20 cellular contexts compared by ENCODE assay signal in genomic region chr1:16020325-16020724, GRCh38. TPM values are rescaled to one million over a fixed set of nuclear protein-coding genes. Genes with fewer than 3 reads are reported as not detected.
A peak's percentile ranks its signal among the peaks of the same experiment; 100 is the strongest.
DNase-seq lines count a peak whose midpoint lies in the region; ATAC-seq and TF ChIP-seq lines count a peak whose summit lies in the region.
"Had no signal": no experiment of that assay in that cellular context is flagged by ENCODE, and none has a peak within 500 bp of the region (broad histone marks: within the 10 kb centered on the region; RNA-seq: fewer than 3 reads in every experiment).

No MANE protein-coding gene starts in this region.

- ATAC-seq in left ventricle myocardium superior, result peak; percentile 2
- ATAC-seq in aorta (ENCODE audit: low FRiP score), result no peak
- ATAC-seq: naive thymus-derived CD8-positive, alpha-beta T cell had no signal

- no peak for DNase-seq in ascending aorta (ENCODE audit: low spot score in 2 of 2)
- peak; percentile 65 for DNase-seq in left ventricle myocardium superior
- no peak for DNase-seq in prostate gland (ENCODE audit: low spot score)
- no peak for DNase-seq in aorta
- no peak for DNase-seq in DMS114 treated with DMSO at 0.1 percent for 48 hours (lab: John Stamatoyannopoulos, UW; ENCODE audit: unreplicated experiment)
- no peak for DNase-seq in A673 (ENCODE audit: low spot score)
- no peak for DNase-seq in activated naive CD4-positive, alpha-beta T cell treated with anti-CD3 and anti-CD28 coated beads, Interleukin-2, amount 10 ng/mL, durations not matched to agents 7 days and 5 days
- DNase-seq: activated CD4-positive, alpha-beta T cell treated with anti-CD3 and anti-CD28 coated beads, Interleukin-2, amount 50 U/mL, for 48 hours; activated naive CD4-positive, alpha-beta T cell; COR-L47; naive thymus-derived CD8-positive, alpha-beta T cell; NCI-H1436; NCI-H2171; NCI-H748 treated with DMSO at 0.1 percent for 48 hours; WERI-Rb-1 had no signal

- peaks cover 0 to 4% of the 10 kb centered on the region in 2 donors for H3K36me3 ChIP-seq in ascending aorta
- no peaks in the 10 kb centered on the region for H3K36me3 ChIP-seq in prostate gland
- no peaks in the 10 kb centered on the region for H3K36me3 ChIP-seq in aorta (ENCODE audit: control insufficient read depth in 1 of 2, insufficient read depth in 2 of 2, low read length in 1 of 2)
- H3K36me3 ChIP-seq in A673 (ENCODE audit: insufficient read depth, low read length, poor library complexity, severe bottlenecking), result no peaks in the 10 kb centered on the region
- H3K36me3 ChIP-seq: thyroid gland, WERI-Rb-1 had no signal

- H3K27ac ChIP-seq in ascending aorta (peak overlapping the region; percentile 95 to 98), prostate gland (peak overlapping the region; percentile 78 to 84), aorta (ENCODE audit: low read depth in 1 of 2, low read length in 2 of 2) (peak overlapping the region; percentile 68 to 82), A673 (ENCODE audit: low read depth, low read length, poor library complexity, severe bottlenecking) (no peak overlapping the region)
- H3K27ac ChIP-seq: WERI-Rb-1 had no signal

- TF ChIP-seq POLR2A in prostate gland (IDR thresholded peaks at IDR 0.05), result no peak

- POLR2A ChIA-PET in A673 (lab: Charles Lee; ENCODE audit: low non-redundant PET), result no interaction called here

- no peaks in the 10 kb centered on the region for H3K36me3 Mint-ChIP-seq in activated naive CD4-positive, alpha-beta T cell treated with anti-CD3 and anti-CD28 coated beads, Interleukin-2, amount 10 ng/mL, durations not matched to agents 7 days and 5 days
- H3K36me3 Mint-ChIP-seq: naive thymus-derived CD8-positive, alpha-beta T cell had no signal

- H3K4me1 Mint-ChIP-seq in activated naive CD4-positive, alpha-beta T cell treated with anti-CD3 and anti-CD28 coated beads, Interleukin-2, amount 10 ng/mL, durations not matched to agents 7 days and 5 days, result no peaks in the 10 kb centered on the region

- no TSS peak for BruUV-seq in A673 (replicated peaks; lab: Mats Ljungman, UMichigan)

- H3K4me1 ChIP-seq in ascending aorta, result peaks cover 8 to 33% of the 10 kb centered on the region in 2 donors
- H3K4me1 ChIP-seq in prostate gland (replicated peaks), result no peaks in the 10 kb centered on the region
- H3K4me1 ChIP-seq in aorta (ENCODE audit: control insufficient read depth in 1 of 2, insufficient read depth in 2 of 2, low read length in 2 of 2), result peaks cover 0 to 2% of the 10 kb centered on the region in 2 donors
- H3K4me1 ChIP-seq in A673 (ENCODE audit: insufficient read depth, low read length, poor library complexity, severe bottlenecking), result no peaks in the 10 kb centered on the region

- TF ChIP-seq CTCF in ascending aorta (IDR thresholded peaks at IDR 0.05), result no peak
- no peak for TF ChIP-seq CTCF in prostate gland (IDR thresholded peaks at IDR 0.05)
- no peak for TF ChIP-seq CTCF in A673 (conservative IDR thresholded peaks at IDR 0.05; ENCODE audit: low read depth, low read length)

- H3K4me3 ChIP-seq in ascending aorta (no peak overlapping the region), prostate gland (no peak overlapping the region), aorta (ENCODE audit: low read length in 2 of 2) (no peak overlapping the region), A673 (ENCODE audit: low read depth, low read length, poor library complexity, severe bottlenecking) (no peak overlapping the region)
- H3K4me3 ChIP-seq: thyroid gland had no signal

- intact Hi-C loops in ascending aorta (cut with DNase I) (no loop called here), left ventricle myocardium superior (cut with micrococcal nuclease) (no loop called here), prostate gland (cut with DNase I) (no loop called here), aorta (cut with DNase I) (no loop called here), A673 (cut with micrococcal nuclease; ENCODE audit: unreplicated experiment) (no loop called here)

- WGBS in prostate gland, result 84% methylated on average over 6 of the region's 6 CpGs
- 60 to 61% methylated on average over 6 of the region's 6 CpGs for WGBS in aorta, 2 donors

- H3K27me3 Mint-ChIP-seq in activated naive CD4-positive, alpha-beta T cell treated with anti-CD3 and anti-CD28 coated beads, Interleukin-2, amount 10 ng/mL, durations not matched to agents 7 days and 5 days, result peaks cover 40% of the 10 kb centered on the region

- H3K9me3 Mint-ChIP-seq in activated naive CD4-positive, alpha-beta T cell treated with anti-CD3 and anti-CD28 coated beads, Interleukin-2, amount 10 ng/mL, durations not matched to agents 7 days and 5 days, result no peaks in the 10 kb centered on the region
- H3K9me3 Mint-ChIP-seq: naive thymus-derived CD8-positive, alpha-beta T cell; T-helper 1 cell treated with Interleukin-12 subunit alpha and Interleukin-12 subunit beta and Interleukin-4 antibody, amounts not matched to agents 30 μg/mL and 1 μg/mL, for 36 hours had no signal

- no peak overlapping the region for H3K4me3 Mint-ChIP-seq in activated naive CD4-positive, alpha-beta T cell treated with anti-CD3 and anti-CD28 coated beads, Interleukin-2, amount 10 ng/mL, durations not matched to agents 7 days and 5 days
- H3K4me3 Mint-ChIP-seq: naive thymus-derived CD8-positive, alpha-beta T cell; T-helper 1 cell treated with Interleukin-12 subunit alpha and Interleukin-12 subunit beta and Interleukin-4 antibody, amounts not matched to agents 30 μg/mL and 1 μg/mL, for 36 hours had no signal

- H3K9me3 ChIP-seq in ascending aorta (no peaks in the 10 kb centered on the region), prostate gland (no peaks in the 10 kb centered on the region), aorta (ENCODE audit: control insufficient read depth, low read length) (no peaks in the 10 kb centered on the region), A673 (ENCODE audit: low read depth, low read length, poor library complexity, severe bottlenecking) (no peaks in the 10 kb centered on the region)
- H3K9me3 ChIP-seq: thyroid gland had no signal

- CTCF ChIA-PET in A673 (lab: Charles Lee), result no interaction called here
- CTCF ChIA-PET in activated naive CD4-positive, alpha-beta T cell treated with anti-CD3 and anti-CD28 coated beads, Interleukin-2, amount 10 ng/mL, durations not matched to agents 7 days and 5 days (lab: Charles Lee), result no interaction called here

- no peak overlapping the region for H3K27ac Mint-ChIP-seq in activated naive CD4-positive, alpha-beta T cell treated with anti-CD3 and anti-CD28 coated beads, Interleukin-2, amount 10 ng/mL, durations not matched to agents 7 days and 5 days
- H3K27ac Mint-ChIP-seq: T-helper 1 cell treated with Interleukin-12 subunit alpha and Interleukin-12 subunit beta and Interleukin-4 antibody, amounts not matched to agents 30 μg/mL and 1 μg/mL, for 36 hours had no signal

- H3K27me3 ChIP-seq in ascending aorta (no peaks in the 10 kb centered on the region), prostate gland (replicated peaks; ENCODE audit: insufficient read depth) (no peaks in the 10 kb centered on the region), aorta (ENCODE audit: control insufficient read depth in 1 of 2, insufficient read depth in 2 of 2, low read length in 1 of 2) (no peaks in the 10 kb centered on the region), A673 (replicated peaks; ENCODE audit: insufficient read depth, low read depth, low read length, poor library complexity) (no peaks in the 10 kb centered on the region)
- H3K27me3 ChIP-seq: thyroid gland had no signal

RNA-seq across cellular contexts. Expression of gene CLCNKA, which starts 1.5 kb away (rescaled TPM):
- total RNA-seq in ascending aorta, result not detected
- 0.15 TPM for total RNA-seq in left ventricle myocardium superior
- 1 to 10 TPM in 1 of 2 donors, under 1 TPM in 1; 0.41 to 2.1 TPM for total RNA-seq in prostate gland
- 1 to 10 TPM; 1.0 to 1.3 TPM for total RNA-seq in aorta
- 1 to 10 TPM in 1 of 2 donors, not detected in 1; 4.5 TPM for polyA plus RNA-seq in aorta
- total RNA-seq in A673 (2021), result 0.26 TPM in 1 of 2 replicates, not detected in the other
- total RNA-seq: Daoy; naive thymus-derived CD8-positive, alpha-beta T cell; OCI-LY7; pulmonary artery endothelial cell had no signal
- polyA plus RNA-seq: naive thymus-derived CD8-positive, alpha-beta T cell had no signal

RNA-seq across cellular contexts. Expression of gene HSPB7, which starts 2.5 kb away (rescaled TPM):
- total RNA-seq in ascending aorta (191 TPM), left ventricle myocardium superior (3,996 TPM), prostate gland (10 to 100 TPM; 11.4 to 20.4 TPM), aorta (100 to 1,000 TPM; 313 to 802 TPM), A673 (2021) (not detected in 2 replicates)
- polyA plus RNA-seq in aorta, result 100 to 1,000 TPM; 128 to 338 TPM
- total RNA-seq: naive thymus-derived CD8-positive, alpha-beta T cell; OCI-LY7; pulmonary artery endothelial cell had no signal
- polyA plus RNA-seq: naive thymus-derived CD8-positive, alpha-beta T cell had no signal

RNA-seq across cellular contexts. Expression of gene SRARP, which starts 16.3 kb away (rescaled TPM):
- total RNA-seq in ascending aorta (not detected), left ventricle myocardium superior (0.84 TPM), prostate gland (1 to 10 TPM in 1 of 2 donors, not detected in 1; 2.7 TPM), aorta (not detected), A673 (2021) (not detected in 2 replicates)
- not detected for polyA plus RNA-seq in aorta
- total RNA-seq: Daoy; naive thymus-derived CD8-positive, alpha-beta T cell; OCI-LY7; pulmonary artery endothelial cell had no signal
- polyA plus RNA-seq: naive thymus-derived CD8-positive, alpha-beta T cell had no signal

RNA-seq across cellular contexts. Expression of gene CLCNKB, which starts 23.3 kb away (rescaled TPM):
- total RNA-seq in ascending aorta (not detected), left ventricle myocardium superior (2.1 TPM), prostate gland (1 to 10 TPM; 1.0 to 1.9 TPM), aorta (under 1 TPM in 1 of 2 donors, not detected in 1; 0.39 TPM), A673 (2021) (0.13 TPM in 1 of 2 replicates, not detected in the other)
- polyA plus RNA-seq in aorta, result under 1 TPM; 0.23 to 0.38 TPM
- total RNA-seq: naive thymus-derived CD8-positive, alpha-beta T cell; OCI-LY7 had no signal
- polyA plus RNA-seq: naive thymus-derived CD8-positive, alpha-beta T cell had no signal

RNA-seq across cellular contexts. Expression of gene ZBTB17, which starts 44.4 kb away (rescaled TPM):
- 155 TPM for total RNA-seq in ascending aorta
- 27.3 TPM for total RNA-seq in left ventricle myocardium superior
- total RNA-seq in prostate gland, result 10 to 100 TPM; 28.2 to 50.8 TPM
- 10 to 100 TPM; 42.3 to 55.5 TPM for total RNA-seq in aorta
- polyA plus RNA-seq in aorta, result 100 to 1,000 TPM in 1 of 2 donors, 10 to 100 TPM in 1; 15.0 to 134 TPM
- total RNA-seq in A673 (2021), result 50.1 and 50.3 TPM in 2 replicates

Comparison
In these comparisons a context has a peak if more than half of its experiments do, and no peak if none do; other contexts are left out.
1. RNA of gene HSPB7, which starts 2.5 kb away (total RNA-seq): 3,996 TPM in left ventricle myocardium superior (single experiment), 313 to 802 TPM in aorta, 191 TPM in ascending aorta (single experiment) and 11.4 to 20.4 TPM in prostate gland; not detected in A673; every median in the first group is over 10 times any median in the second.